Comparison of ENCODE assay signal across 9 cellular contexts in genomic region chr2:108573070-108573469, GRCh38. TPM values are rescaled to one million over a fixed set of nuclear protein-coding genes. Genes with fewer than 3 reads are reported as not detected.
A peak's percentile ranks its signal among the peaks of the same experiment; 100 is the strongest.
DNase-seq lines count a peak whose midpoint lies in the region; ATAC-seq and TF ChIP-seq lines count a peak whose summit lies in the region.
"Had no signal": no experiment of that assay in that cellular context is flagged by ENCODE, and none has a peak within 500 bp of the region (broad histone marks: within the 10 kb centered on the region; RNA-seq: fewer than 3 reads in every experiment).

No MANE protein-coding gene starts in this region.

- no peaks in the 10 kb centered on the region for H3K36me3 Mint-ChIP-seq in activated naive CD4-positive, alpha-beta T cell treated with anti-CD3 and anti-CD28 coated beads, Interleukin-2, amount 50 U/mL, for 72 hours

- H3K4me3 ChIP-seq in adrenal gland (no peak overlapping the region), skeletal muscle satellite cell (ENCODE audit: low read length) (peak overlapping the region; percentile 13)

- H3K27me3 ChIP-seq in adrenal gland = no peaks in the 10 kb centered on the region
- H3K27me3 ChIP-seq in skeletal muscle satellite cell (ENCODE audit: control insufficient read depth, insufficient read depth, low read length) = no peaks in the 10 kb centered on the region

- H3K9me3 ChIP-seq in adrenal gland (replicated peaks in 1 of 3) (no peaks in the 10 kb centered on the region), skeletal muscle satellite cell (replicated peaks; ENCODE audit: low read length) (no peaks in the 10 kb centered on the region)

- no peak for TF ChIP-seq POLR2A in adrenal gland (IDR thresholded peaks at IDR 0.05)

- no peak for TF ChIP-seq CTCF in adrenal gland (IDR thresholded peaks at IDR 0.05)

- H3K36me3 ChIP-seq in adrenal gland (replicated peaks in 1 of 2) = no peaks in the 10 kb centered on the region
- no peaks in the 10 kb centered on the region for H3K36me3 ChIP-seq in skeletal muscle satellite cell (ENCODE audit: insufficient read depth, low read length)

- no peak for ATAC-seq in activated naive CD4-positive, alpha-beta T cell treated with anti-CD3 and anti-CD28 coated beads, Interleukin-2, amount 50 U/mL, for 72 hours
- ATAC-seq in GM21526 (IDR thresholded peaks at IDR 0.05; ENCODE audit: low FRiP score, unreplicated experiment) = no peak

- H3K4me1 ChIP-seq in adrenal gland (replicated peaks in 1 of 2) (peaks cover 25 to 61% of the 10 kb centered on the region in 2 donors), skeletal muscle satellite cell (ENCODE audit: control insufficient read depth, insufficient read depth, low read length) (peaks cover 71% of the 10 kb centered on the region)

- H3K27ac Mint-ChIP-seq in activated naive CD4-positive, alpha-beta T cell treated with anti-CD3 and anti-CD28 coated beads, Interleukin-2, amount 50 U/mL, for 72 hours = no peak overlapping the region

- 47 to 50% (median 48%) methylated on average over 3 of the region's 3 CpGs for WGBS in adrenal gland, 4 donors

- peak overlapping the region in 3 of 5 donors; percentile 43 to 77 (median 67) for H3K27ac ChIP-seq in adrenal gland

- peak; percentile 72 for DNase-seq in GM03348 (ENCODE audit: low spot score)
- peak in 1 of 7 donors; percentile 40 for DNase-seq in adrenal gland
- peak; percentile 80 for DNase-seq in fibroblast of the conjunctiva (ENCODE audit: low read depth)
- no peak for DNase-seq in NK-92 (lab: John Stamatoyannopoulos, UW; ENCODE audit: unreplicated experiment)
- no peak for DNase-seq in NCI-H146 (lab: John Stamatoyannopoulos, UW)
- DNase-seq in activated naive CD4-positive, alpha-beta T cell treated with anti-CD3 and anti-CD28 coated beads, Interleukin-2, amount 50 U/mL, for 72 hours (ENCODE audit: low spot score in 2 of 2) = no peak
- DNase-seq: COR-L47 had no signal

- intact Hi-C loops in adrenal gland (cut with DNase I) = no loop called here

- H3K4me2 ChIP-seq in skeletal muscle satellite cell (ENCODE audit: low read length) = peak overlapping the region; percentile 66

- H3K9ac ChIP-seq in skeletal muscle satellite cell (ENCODE audit: low read depth, low read length) = peak overlapping the region; percentile 2

- no peaks in the 10 kb centered on the region for H3K9me3 Mint-ChIP-seq in activated naive CD4-positive, alpha-beta T cell treated with anti-CD3 and anti-CD28 coated beads, Interleukin-2, amount 50 U/mL, for 72 hours

RNA-seq across cellular contexts. Expression of gene LIMS1, which starts 38.8 kb away (rescaled TPM):
- total RNA-seq in adrenal gland = 100 to 1,000 TPM; 108 to 182 (median 132) TPM
- polyA plus RNA-seq in adrenal gland = 10 to 100 TPM; 33.5 to 58.3 (median 48.4) TPM
- 161 and 180 TPM in 2 replicates for total RNA-seq in skeletal muscle satellite cell (2012; rRNA removed)
- total RNA-seq in activated naive CD4-positive, alpha-beta T cell treated with anti-CD3 and anti-CD28 coated beads, Interleukin-2, amount 50 U/mL, for 72 hours = 10 to 100 TPM; 35.6 to 86.5 TPM

Comparison
In these comparisons a context has a peak if more than half of its experiments do, and no peak if none do; other contexts are left out.
1. DNase-seq: peak in GM03348 (single experiment) and fibroblast of the conjunctiva (single experiment); none in NK-92 (single experiment), NCI-H146 (single experiment) and activated naive CD4-positive, alpha-beta T cell treated with anti-CD3 and anti-CD28 coated beads, Interleukin-2, amount 50 U/mL, for 72 hours (0 of 2).